Comparison of ENCODE assay signal across 18 cellular contexts in genomic region chr15:70014311-70014707, GRCh38.
"Had no signal": no experiment of that assay in that cellular context is flagged by ENCODE, and none has a peak within 500 bp of the region (broad histone marks: within the 10 kb centered on the region; RNA-seq: fewer than 3 reads in every experiment).

No MANE protein-coding gene starts in this region.

- H3K27me3 ChIP-seq: colonic mucosa, right atrium auricular region had no signal

- FAIRE-seq: islet of Langerhans had no signal

- H3K4me3 Mint-ChIP-seq: activated naive CD4-positive, alpha-beta T cell treated with anti-CD3 and anti-CD28 coated beads, Interleukin-2, amount 10 ng/mL, durations not matched to agents 7 days and 5 days; stimulated activated naive CD8-positive, alpha-beta T cell treated with anti-CD3 and anti-CD28 coated beads, Interleukin-15, amount 100 ng/mL, for 72 hours had no signal

- H3K9me3 Mint-ChIP-seq: activated naive CD4-positive, alpha-beta T cell treated with anti-CD3 and anti-CD28 coated beads, Interleukin-2, amount 10 ng/mL, durations not matched to agents 7 days and 5 days; stimulated activated naive CD8-positive, alpha-beta T cell treated with anti-CD3 and anti-CD28 coated beads, Interleukin-15, amount 100 ng/mL, for 72 hours had no signal

- H3K4me1 ChIP-seq: colonic mucosa, foreskin keratinocyte, right atrium auricular region had no signal

- H3K9me3 ChIP-seq: colonic mucosa had no signal

- H3K4me3 ChIP-seq: colonic mucosa, right atrium auricular region had no signal

- H3K27ac Mint-ChIP-seq: activated naive CD4-positive, alpha-beta T cell treated with anti-CD3 and anti-CD28 coated beads, Interleukin-2, amount 10 ng/mL, durations not matched to agents 7 days and 5 days; stimulated activated naive CD8-positive, alpha-beta T cell treated with anti-CD3 and anti-CD28 coated beads, Interleukin-15, amount 100 ng/mL, for 72 hours had no signal

- ATAC-seq: foreskin keratinocyte; left lobe of liver; stimulated activated naive CD8-positive, alpha-beta T cell treated with anti-CD3 and anti-CD28 coated beads, Interleukin-15, amount 100 ng/mL, for 72 hours had no signal

- H3K27ac ChIP-seq: brain microvascular endothelial cell, colonic mucosa, foreskin keratinocyte, right atrium auricular region had no signal

- H3K36me3 ChIP-seq: brain microvascular endothelial cell, colonic mucosa, right atrium auricular region had no signal

- H3K36me3 Mint-ChIP-seq: activated naive CD4-positive, alpha-beta T cell treated with anti-CD3 and anti-CD28 coated beads, Interleukin-2, amount 10 ng/mL, durations not matched to agents 7 days and 5 days had no signal

- DNase-seq: activated CD4-positive, alpha-beta T cell treated with anti-CD3 and anti-CD28 coated beads, Interleukin-2, amount 50 U/mL, for 1 hour; activated CD4-positive, CD25-positive, alpha-beta regulatory T cell treated with anti-CD3 and anti-CD28 coated beads, Interleukin-2, amount 50 U/mL, for 72 hours; activated CD8-positive, alpha-beta memory T cell treated with anti-CD3 and anti-CD28 coated beads, Interleukin-2, amount 50 U/mL, for 48 hours; activated effector memory CD4-positive, alpha-beta T cell treated with Interleukin-2 at 50 U/mL for 16 hours; activated naive CD4-positive, alpha-beta T cell treated with anti-CD3 and anti-CD28 coated beads, Interleukin-2, amount 10 ng/mL, durations not matched to agents 7 days and 5 days; activated T-cell treated with anti-CD3 and anti-CD28 coated beads, Interleukin-2, amount 50 U/mL, for 48 hours; brain microvascular endothelial cell; central memory CD4-positive, alpha-beta T cell; colonic mucosa; foreskin keratinocyte; glutamatergic neuron; hippocampal formation; occipital lobe; stimulated activated naive CD8-positive, alpha-beta T cell treated with anti-CD3 and anti-CD28 coated beads, Interleukin-15, amount 100 ng/mL, for 72 hours; trophoblast cell had no signal
